In genomic region chr21:41622831-41623548, GRCh38 we compare ENCODE assay signal across 14 cellular contexts.
A peak's percentile ranks its signal among the peaks of the same experiment; 100 is the strongest.
DNase-seq lines count a peak whose midpoint lies in the region; TF ChIP-seq lines count a peak whose summit lies in the region.
"Had no signal": no experiment of that assay in that cellular context is flagged by ENCODE, and none has a peak within 500 bp of the region (broad histone marks: within the 10 kb centered on the region; RNA-seq: fewer than 3 reads in every experiment).

No MANE protein-coding gene starts in this region.

- H3K4me3 ChIP-seq in MG63: no peak overlapping the region
- H3K4me3 ChIP-seq in epithelial cell of esophagus (ENCODE audit: low read length): no peak overlapping the region
- H3K4me3 ChIP-seq in ascending aorta: no peak overlapping the region
- H3K4me3 ChIP-seq: vagina had no signal

- DNase-seq in activated CD4-positive, alpha-beta T cell treated with anti-CD3 and anti-CD28 coated beads, Interleukin-2, amount 50 U/mL, for 48 hours: peak; percentile 39 to 46
- DNase-seq in activated CD4-positive, alpha-beta T cell treated with anti-CD3 and anti-CD28 coated beads, Interleukin-2, amount 50 U/mL, for 1 hour: no peak
- DNase-seq in MG63 (peak; percentile 26), epithelial cell of esophagus (ENCODE audit: low read depth) (peak; percentile 25), ascending aorta (ENCODE audit: low spot score in 2 of 2) (no peak), NCI-H2081 (lab: John Stamatoyannopoulos, UW) (no peak), substantia nigra (lab: John Stamatoyannopoulos, UW) (no peak)
- peak; percentile 23 to 32 for DNase-seq in stimulated activated CD4-positive, alpha-beta T cell treated with anti-CD3 and anti-CD28 coated beads, Interleukin-2, amount 100 ng/mL, for 48 hours
- DNase-seq: central memory CD4-positive, alpha-beta T cell; HFFc6; KBM-7; NCI-H187 had no signal

- H3K36me3 ChIP-seq in MG63 (no peaks in the 10 kb centered on the region), ascending aorta (no peaks in the 10 kb centered on the region)
- H3K36me3 ChIP-seq: vagina had no signal

- H3K27me3 ChIP-seq in MG63 (no peaks in the 10 kb centered on the region), ascending aorta (no peaks in the 10 kb centered on the region)
- H3K27me3 ChIP-seq: vagina had no signal

- no peaks in the 10 kb centered on the region for H3K9me3 ChIP-seq in MG63
- no peaks in the 10 kb centered on the region for H3K9me3 ChIP-seq in ascending aorta
- H3K9me3 ChIP-seq: vagina had no signal

- no peak for TF ChIP-seq CTCF in epithelial cell of esophagus (IDR thresholded peaks at IDR 0.05; ENCODE audit: insufficient read depth, low read depth, low read length, missing control alignments)
- no peak for TF ChIP-seq CTCF in ascending aorta (IDR thresholded peaks at IDR 0.05)

- no peak overlapping the region for H3K27ac ChIP-seq in ascending aorta
- no peak overlapping the region for H3K27ac ChIP-seq in substantia nigra (ENCODE audit: low read depth, low read length, poor library complexity, severe bottlenecking)
- H3K27ac ChIP-seq: epithelial cell of prostate, vagina had no signal

- intact Hi-C loops in ascending aorta (cut with DNase I): no loop called here

- no peaks in the 10 kb centered on the region for H3K4me1 ChIP-seq in ascending aorta

Comparison
In these comparisons a context has a peak if more than half of its experiments do, and no peak if none do; other contexts are left out.
1. DNase-seq: peak in activated CD4-positive, alpha-beta T cell treated with anti-CD3 and anti-CD28 coated beads, Interleukin-2, amount 50 U/mL, for 48 hours (2 of 2), MG63 (single experiment), epithelial cell of esophagus (single experiment) and stimulated activated CD4-positive, alpha-beta T cell treated with anti-CD3 and anti-CD28 coated beads, Interleukin-2, amount 100 ng/mL, for 48 hours (2 of 2); none in activated CD4-positive, alpha-beta T cell treated with anti-CD3 and anti-CD28 coated beads, Interleukin-2, amount 50 U/mL, for 1 hour (single experiment), ascending aorta (0 of 2), NCI-H2081 (0 of 2) and substantia nigra (0 of 49).